21 cellular contexts compared by ENCODE assay signal in the genomic region with DNA sequence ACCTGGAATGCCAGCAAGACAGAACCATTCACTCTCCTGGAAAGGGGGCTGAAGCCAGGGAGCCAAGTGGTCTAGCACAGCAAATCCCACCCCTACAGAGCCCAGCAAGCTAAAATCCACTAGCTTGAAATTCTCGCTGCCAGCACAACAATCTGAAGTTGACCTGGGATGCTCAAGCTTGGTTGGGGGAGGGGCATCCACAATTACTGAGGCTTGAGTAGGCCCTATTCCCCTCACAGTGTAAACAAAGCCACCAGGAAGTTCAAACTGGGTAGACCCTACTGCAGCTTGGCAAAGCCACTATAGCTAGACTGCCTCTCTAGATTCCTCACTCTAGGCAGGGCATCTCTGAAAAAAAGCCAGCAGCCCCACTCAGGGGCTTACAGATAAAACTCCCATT. TPM values are rescaled to one million over a fixed set of nuclear protein-coding genes. Genes with fewer than 3 reads are reported as not detected.
DNase-seq lines count a peak whose midpoint lies in the region.
"Had no signal": no experiment of that assay in that cellular context is flagged by ENCODE, and none has a peak within 500 bp of the region (broad histone marks: within the 10 kb centered on the region; RNA-seq: fewer than 3 reads in every experiment).

No MANE protein-coding gene starts in this region.

- H3K9ac ChIP-seq in iPS-20b (ENCODE audit: low read depth, low read length) = no peak overlapping the region

- no peak overlapping the region for H3K4me3 Mint-ChIP-seq in activated T-helper 2 cell treated with anti-CD3 and anti-CD28 coated beads, Interferon-gamma antibody, Interleukin-2, Interleukin-4, amounts not matched to agents 10 μg/mL and 5 μg/mL and 100 μg/mL, durations not matched to agents 14 hours and 24 hours and 36 hours (ENCODE audit: low read depth)
- H3K4me3 Mint-ChIP-seq: CD14-positive monocyte, IgD-negative memory B cell had no signal

- H3K4me1 Mint-ChIP-seq in activated T-helper 2 cell treated with anti-CD3 and anti-CD28 coated beads, Interferon-gamma antibody, Interleukin-2, Interleukin-4, amounts not matched to agents 10 μg/mL and 5 μg/mL and 100 μg/mL, durations not matched to agents 14 hours and 24 hours and 36 hours (ENCODE audit: low read depth) = peaks cover 11% of the 10 kb centered on the region

- DNase-seq in NCI-H146 (lab: John Stamatoyannopoulos, UW) = peak; percentile 8
- DNase-seq in NCI-H146 treated with DMSO at 0.1 percent for 48 hours (lab: John Stamatoyannopoulos, UW; ENCODE audit: unreplicated experiment) = no peak
- DNase-seq in ELF-1 (ENCODE audit: low read depth, low spot score) = peak; percentile 14
- peak; percentile 27 for DNase-seq in NCI-H69 (lab: John Stamatoyannopoulos, UW)
- no peak for DNase-seq in foreskin melanocyte
- no peak for DNase-seq in stimulated activated CD4-positive, alpha-beta T cell treated with anti-CD3 and anti-CD28 coated beads, Interleukin-4, amount 100 ng/mL, for 24 hours
- DNase-seq in activated T-helper 2 cell treated with anti-CD3 and anti-CD28 coated beads, Interferon-gamma antibody, Interleukin-2, Interleukin-4, amounts not matched to agents 10 μg/mL and 5 μg/mL and 100 μg/mL, durations not matched to agents 14 hours and 24 hours and 36 hours (ENCODE audit: low spot score) = no peak
- DNase-seq: 8988T; GOT3; Karpas-422; NCI-H1417 treated with DMSO at 0.1 percent for 48 hours; NCI-H2081; NCI-H2227 treated with DMSO at 0.1 percent for 48 hours; NCI-H748 treated with DMSO at 0.1 percent for 48 hours; NK-92 treated with Interleukin-12 subunit alpha and Interleukin-12 subunit beta, amount 100 ng/mL, for 24 hours; SHP77 had no signal

- H3K27ac Mint-ChIP-seq in activated T-helper 2 cell treated with anti-CD3 and anti-CD28 coated beads, Interferon-gamma antibody, Interleukin-2, Interleukin-4, amounts not matched to agents 10 μg/mL and 5 μg/mL and 100 μg/mL, durations not matched to agents 14 hours and 24 hours and 36 hours = no peak overlapping the region
- H3K27ac Mint-ChIP-seq: IgD-negative memory B cell had no signal

- H3K9me3 Mint-ChIP-seq in activated T-helper 2 cell treated with anti-CD3 and anti-CD28 coated beads, Interferon-gamma antibody, Interleukin-2, Interleukin-4, amounts not matched to agents 10 μg/mL and 5 μg/mL and 100 μg/mL, durations not matched to agents 14 hours and 24 hours and 36 hours = peaks cover 5% of the 10 kb centered on the region

- peak overlapping the region; percentile 71 for H3K27ac ChIP-seq in iPS-20b (ENCODE audit: low read length)
- H3K27ac ChIP-seq: SK-N-MC had no signal

- no peaks in the 10 kb centered on the region for H3K9me3 ChIP-seq in iPS-20b (ENCODE audit: insufficient read depth, low read depth, low read length)

- peaks cover 10% of the 10 kb centered on the region; the same call in 1 of the 2 replicates for H3K4me1 ChIP-seq in iPS-20b (ENCODE audit: insufficient read depth, low read length)

- intact Hi-C loops in activated T-helper 2 cell treated with anti-CD3 and anti-CD28 coated beads, Interferon-gamma antibody, Interleukin-2, Interleukin-4, amounts not matched to agents 10 μg/mL and 5 μg/mL and 100 μg/mL, durations not matched to agents 14 hours and 24 hours and 36 hours (cut with micrococcal nuclease) = no loop called here

- no peaks in the 10 kb centered on the region for H3K27me3 ChIP-seq in iPS-20b (ENCODE audit: insufficient read depth, low read length)

- H3K36me3 Mint-ChIP-seq in activated T-helper 2 cell treated with anti-CD3 and anti-CD28 coated beads, Interferon-gamma antibody, Interleukin-2, Interleukin-4, amounts not matched to agents 10 μg/mL and 5 μg/mL and 100 μg/mL, durations not matched to agents 14 hours and 24 hours and 36 hours (ENCODE audit: low read depth) = peaks cover 5% of the 10 kb centered on the region

- H3K27me3 Mint-ChIP-seq in activated T-helper 2 cell treated with anti-CD3 and anti-CD28 coated beads, Interferon-gamma antibody, Interleukin-2, Interleukin-4, amounts not matched to agents 10 μg/mL and 5 μg/mL and 100 μg/mL, durations not matched to agents 14 hours and 24 hours and 36 hours (ENCODE audit: low read depth) = no peaks in the 10 kb centered on the region
- H3K27me3 Mint-ChIP-seq: IgD-negative memory B cell had no signal

- H3K36me3 ChIP-seq in iPS-20b (ENCODE audit: insufficient read depth, low read depth, low read length) = no peaks in the 10 kb centered on the region

- no peak overlapping the region for H3K4me3 ChIP-seq in iPS-20b (ENCODE audit: low read length)
- H3K4me3 ChIP-seq: GM12878, SK-N-MC had no signal

RNA-seq across cellular contexts. Expression of a gene that starts 17.3 kb away (rescaled TPM):
- total RNA-seq in activated T-helper 2 cell treated with anti-CD3 and anti-CD28 coated beads, Interferon-gamma antibody, Interleukin-2, Interleukin-4, amounts not matched to agents 10 μg/mL and 5 μg/mL and 100 μg/mL, durations not matched to agents 14 hours and 24 hours and 36 hours = 4.8 and 5.0 TPM in 2 replicates

RNA-seq across cellular contexts. Expression of a gene that starts 43.4 kb away (rescaled TPM):
- 14.2 and 15.5 TPM in 2 replicates for total RNA-seq in activated T-helper 2 cell treated with anti-CD3 and anti-CD28 coated beads, Interferon-gamma antibody, Interleukin-2, Interleukin-4, amounts not matched to agents 10 μg/mL and 5 μg/mL and 100 μg/mL, durations not matched to agents 14 hours and 24 hours and 36 hours

RNA-seq across cellular contexts. Expression of a gene that starts 43.7 kb away (rescaled TPM):
- 15.7 and 16.2 TPM in 2 replicates for total RNA-seq in activated T-helper 2 cell treated with anti-CD3 and anti-CD28 coated beads, Interferon-gamma antibody, Interleukin-2, Interleukin-4, amounts not matched to agents 10 μg/mL and 5 μg/mL and 100 μg/mL, durations not matched to agents 14 hours and 24 hours and 36 hours

Comparison
In these comparisons a context has a peak if more than half of its experiments do, and no peak if none do; other contexts are left out.
1. DNase-seq: peak in NCI-H146 (single experiment), ELF-1 (single experiment) and NCI-H69 (single experiment); none in NCI-H146 treated with DMSO at 0.1 percent for 48 hours (single experiment), foreskin melanocyte (single experiment), stimulated activated CD4-positive, alpha-beta T cell treated with anti-CD3 and anti-CD28 coated beads, Interleukin-4, amount 100 ng/mL, for 24 hours (single experiment) and activated T-helper 2 cell treated with anti-CD3 and anti-CD28 coated beads, Interferon-gamma antibody, Interleukin-2, Interleukin-4, amounts not matched to agents 10 μg/mL and 5 μg/mL and 100 μg/mL, durations not matched to agents 14 hours and 24 hours and 36 hours (single experiment).